In genomic region chr16:28822520-28823290, GRCh38 we compare ENCODE assay signal across 8 cellular contexts. TPM values are rescaled to one million over a fixed set of nuclear protein-coding genes. Genes with fewer than 3 reads are reported as not detected.
DNase-seq lines count a peak whose midpoint lies in the region; ATAC-seq, FAIRE-seq and TF ChIP-seq lines count a peak whose summit lies in the region.

TSS of gene ATXN2L (plus strand) at chr16:28822999. CDS start at chr16:28823260, 261 bp downstream.

- H3K14ac ChIP-seq in H1 (ENCODE audit: insufficient read length) (peak within 1 kb of the TSS; percentile 13), mesenchymal stem cell (ENCODE audit: low read length in 2 of 2) (peak within 1 kb of the TSS; percentile 96 to 99)

- no peak within 1 kb of the TSS for H2BK15ac ChIP-seq in H1 (ENCODE audit: low read length)
- peak within 1 kb of the TSS; percentile 97 for H2BK15ac ChIP-seq in mesenchymal stem cell (ENCODE audit: low read depth, poor library complexity, severe bottlenecking)

- H3K79me2 ChIP-seq in H1 (ENCODE audit: control insufficient read depth in 1 of 2, insufficient read depth in 2 of 2, low read length in 2 of 2): peaks cover 10 to 34% of the 10 kb centered on the region in 2 experiments

- ATAC-seq in CD4-positive, alpha-beta T cell (ENCODE audit: poor library complexity): peak; percentile 54
- ATAC-seq in GM19467 (IDR thresholded peaks at IDR 0.05; ENCODE audit: unreplicated experiment): peak; percentile 41

- peak; percentile 87 to 92 (median 91) for DNase-seq in CD4-positive, alpha-beta T cell
- DNase-seq in HS-5 (ENCODE audit: low read depth): peak; percentile 81
- peak; percentile 87 to 96 for DNase-seq in NOMO-1 (lab: John Stamatoyannopoulos, UW; ENCODE audit: unreplicated experiment in 2 of 2)
- peak; percentile 90 to 95 (median 94) for DNase-seq in activated CD8-positive, alpha-beta memory T cell treated with anti-CD3 and anti-CD28 coated beads for 48 hours (ENCODE audit: low read depth in 2 of 3, low spot score in 2 of 3)
- peak; percentile 70 to 87 for DNase-seq in H1 (ENCODE audit: low read depth in 1 of 2, low spot score in 2 of 2)
- DNase-seq in mesenchymal stem cell: peak; percentile 96
- DNase-seq in stimulated activated CD8-positive, alpha-beta memory T cell treated with anti-CD3 and anti-CD28 coated beads, Interleukin-12 subunit alpha, Interleukin-12 subunit beta, amount 100 ng/mL, for 24 hours (ENCODE audit: extremely low read depth): peak; percentile 83

- H2BK120ac ChIP-seq in H1 (replicated peaks; ENCODE audit: low read depth, low read length) (no peak within 1 kb of the TSS), mesenchymal stem cell (ENCODE audit: low read depth, low read length) (peak within 1 kb of the TSS; percentile 99)

- peaks cover 0 to 3% (median under 1%) of the 10 kb centered on the region in 4 experiments; a peak in 3 of 7 replicates for H3K4me1 ChIP-seq in H1 (replicated peaks in 1 of 4; ENCODE audit: control insufficient read depth in 3 of 4, insufficient read depth in 4 of 4, low read length in 3 of 4)
- H3K4me1 ChIP-seq in mesenchymal stem cell (ENCODE audit: control insufficient read depth, insufficient read depth, low read depth, low read length): peaks cover 6% of the 10 kb centered on the region

- intact Hi-C loops in CD4-positive, alpha-beta T cell (cut with DNase I, micrococcal nuclease): loop anchor here in 1 of 2 experiments (1.0 to 10.0 kb wide), 3 partner anchors 41 to 1172 kb away; partner anchors contain the start of genes HIRIP3, INO80E, RABEP2 and SH2B1

- no peaks in the 10 kb centered on the region for H3K9me3 ChIP-seq in CD4-positive, alpha-beta T cell (ENCODE audit: control insufficient read depth, low read length)
- no peaks in the 10 kb centered on the region for H3K9me3 ChIP-seq in H1 (ENCODE audit: insufficient read depth in 2 of 2, low read depth in 1 of 2, low read length in 1 of 2)
- no peaks in the 10 kb centered on the region for H3K9me3 ChIP-seq in mesenchymal stem cell (ENCODE audit: control insufficient read depth, low read length)

- H3K56ac ChIP-seq in H1 (replicated peaks; ENCODE audit: insufficient read length, low read depth, low read length): peak within 1 kb of the TSS; percentile 79

- peak within 1 kb of the TSS; percentile 95 for H3K27ac ChIP-seq in CD4-positive, alpha-beta T cell (ENCODE audit: low read depth, low read length)
- H3K27ac ChIP-seq in H1 (ENCODE audit: low read depth, low read length) (peak within 1 kb of the TSS; percentile 88), mesenchymal stem cell (ENCODE audit: low read length, poor library complexity, severe bottlenecking) (peak within 1 kb of the TSS; percentile 99)

- no peaks in the 10 kb centered on the region for H3K9me3 Mint-ChIP-seq in CD4-positive, alpha-beta T cell

- H3K23ac ChIP-seq in H1 (ENCODE audit: insufficient read length) (no peak within 1 kb of the TSS), mesenchymal stem cell (ENCODE audit: low read length in 2 of 2) (peak within 1 kb of the TSS in 1 of 2 experiments; percentile 97)

- peak within 1 kb of the TSS; percentile 86 for H4K5ac ChIP-seq in H1 (ENCODE audit: insufficient read length, low read depth, low read length)

- H3K4ac ChIP-seq in H1 (replicated peaks; ENCODE audit: insufficient read length, low read depth, low read length) (peak within 1 kb of the TSS; percentile 87), mesenchymal stem cell (ENCODE audit: low read depth in 1 of 2, low read length in 2 of 2) (peak within 1 kb of the TSS; percentile 88 to 100)

- H3K9ac ChIP-seq in H1 (replicated peaks in 1 of 4; ENCODE audit: extremely low read depth in 1 of 4, low read depth in 3 of 4, low read length in 3 of 4) (peak within 1 kb of the TSS; percentile 87 to 99 (median 88)), mesenchymal stem cell (ENCODE audit: low read length) (peak within 1 kb of the TSS; percentile 96)

- H2AFZ ChIP-seq in H1 (ENCODE audit: low read length) (peak within 1 kb of the TSS; percentile 6; the same call in 1 of the 2 replicates), mesenchymal stem cell (ENCODE audit: low read depth, low read length) (peak within 1 kb of the TSS; percentile 89)

- H3K4me3 ChIP-seq in H1 (ENCODE audit: extremely low read depth in 1 of 4, insufficient read depth in 2 of 4, low read depth in 3 of 4, low read length in 4 of 4) (peak within 1 kb of the TSS; percentile 88 to 97 (median 92)), mesenchymal stem cell (ENCODE audit: insufficient read depth in 1 of 2, low read depth in 1 of 2, low read length in 2 of 2) (peak within 1 kb of the TSS; percentile 88 to 95)

- no peak within 1 kb of the TSS for H2BK20ac ChIP-seq in H1 (ENCODE audit: low read length)

- H3K27me3 Mint-ChIP-seq in CD4-positive, alpha-beta T cell: no peaks in the 10 kb centered on the region

- H2BK5ac ChIP-seq in H1 (ENCODE audit: low read depth, low read length): peak within 1 kb of the TSS; percentile 81
- H2BK5ac ChIP-seq in mesenchymal stem cell (ENCODE audit: low read depth, low read length, poor library complexity, severe bottlenecking): peak within 1 kb of the TSS; percentile 86

- H3K27me3 ChIP-seq in CD4-positive, alpha-beta T cell (ENCODE audit: control insufficient read depth, insufficient read depth, low read length): no peaks in the 10 kb centered on the region
- H3K27me3 ChIP-seq in H1 (replicated peaks in 1 of 4; ENCODE audit: control insufficient read depth in 3 of 4, extremely low read depth in 1 of 4, insufficient read depth in 3 of 4, low read length in 3 of 4): no peaks in the 10 kb centered on the region
- H3K27me3 ChIP-seq in mesenchymal stem cell (ENCODE audit: control insufficient read depth in 1 of 2, insufficient read depth in 1 of 2, low read length in 2 of 2): no peaks in the 10 kb centered on the region

- H4K8ac ChIP-seq in H1 (ENCODE audit: extremely low read depth, insufficient read depth, low read length) (peak within 1 kb of the TSS; percentile 97), mesenchymal stem cell (ENCODE audit: low read length) (peak within 1 kb of the TSS; percentile 93)

- no peak for TF ChIP-seq RAD21 in H1 (IDR thresholded peaks at IDR 0.05 in 1 of 2, conservative IDR thresholded peaks at IDR 0.05 in 1 of 2; ENCODE audit: low read depth in 2 of 2, low read length in 2 of 2)

- H3K36me3 Mint-ChIP-seq in CD4-positive, alpha-beta T cell (ENCODE audit: low read depth): peaks cover 45% of the 10 kb centered on the region

- H2AK5ac ChIP-seq in H1 (ENCODE audit: low read depth, low read length) (no peak within 1 kb of the TSS), mesenchymal stem cell (ENCODE audit: low read length, severe bottlenecking) (no peak within 1 kb of the TSS)

- peak within 1 kb of the TSS; percentile 99 for H3K27ac Mint-ChIP-seq in CD4-positive, alpha-beta T cell

- CTCF ChIA-PET in CD4-positive, alpha-beta T cell (lab: Charles Lee): interaction anchor here (2.4 kb wide), 1 partner anchor 24 kb away, joined by 6 read pairs; no protein-coding TSS in a partner anchor
- CTCF ChIA-PET in H1 (lab: Charles Lee; ENCODE audit: partially characterized antibody): interaction anchor here (0.9 kb wide), 1 partner anchor 20 kb away, joined by 3 read pairs; no protein-coding TSS in a partner anchor

- peaks cover 0 to 8% of the 10 kb centered on the region in 2 experiments for H4K20me1 ChIP-seq in H1 (replicated peaks in 1 of 2; ENCODE audit: control insufficient read depth in 1 of 2, insufficient read depth in 2 of 2, low read length in 2 of 2)

- H3K79me1 ChIP-seq in H1 (ENCODE audit: low read depth, low read length) (no peaks in the 10 kb centered on the region; the same call in 1 of the 2 replicates), mesenchymal stem cell (replicated peaks; ENCODE audit: low read length, poor library complexity, severe bottlenecking) (peaks cover 14% of the 10 kb centered on the region)

- H3K18ac ChIP-seq in H1 (ENCODE audit: extremely low read depth, low read length) (peak within 1 kb of the TSS; percentile 95), mesenchymal stem cell (ENCODE audit: low read depth in 1 of 2, low read length in 2 of 2) (peak within 1 kb of the TSS; percentile 98 to 99)

- FAIRE-seq in H1 (lab: Jason Lieb, UNC): no peak

- POLR2A ChIA-PET in CD4-positive, alpha-beta T cell (lab: Charles Lee): interaction anchor here (0.6 to 4.4 kb wide), 27 partner anchors 8 to 1243 kb away, joined by 3 to 85 read pairs (median 5); partner anchors contain the start of genes ALDOA, APOBR, NFATC2IP and RABEP2
- POLR2A ChIA-PET in H1 (lab: Charles Lee; ENCODE audit: partially characterized antibody): interaction anchor here (0.6 to 23.3 kb wide), 21 partner anchors 10 to 1025 kb away, joined by 3 to 756 read pairs (median 5); partner anchors contain the start of genes ATP2A1, NFATC2IP, SH2B1 and SPNS1

- no peak for TF ChIP-seq CTCF in CD4-positive, alpha-beta T cell (IDR thresholded peaks at IDR 0.05)
- no peak for TF ChIP-seq CTCF in H1 (IDR thresholded peaks at IDR 0.05; ENCODE audit: control extremely low read depth in 1 of 3, insufficient read depth in 1 of 3, low read depth in 1 of 3, low read length in 3 of 3)

- H2BK12ac ChIP-seq in H1 (ENCODE audit: low read depth, low read length) (no peak within 1 kb of the TSS), mesenchymal stem cell (ENCODE audit: low read length in 2 of 2) (peak within 1 kb of the TSS in 1 of 2 experiments; percentile 29)

- TF ChIP-seq POLR2A in H1 (IDR thresholded peaks at IDR 0.05; ENCODE audit: control extremely low read depth in 1 of 2, low read depth in 2 of 2, low read length in 2 of 2): peak; percentile 92 to 94

- H3K36me3 ChIP-seq in H1 (ENCODE audit: control insufficient read depth in 2 of 4, insufficient read depth in 4 of 4, low read length in 3 of 4) (peaks cover 17 to 26% (median 25%) of the 10 kb centered on the region in 4 experiments), mesenchymal stem cell (ENCODE audit: control insufficient read depth in 1 of 2, insufficient read depth in 2 of 2, low read depth in 1 of 2, low read length in 2 of 2) (peaks cover 29 to 39% of the 10 kb centered on the region in 2 experiments)

- peak within 1 kb of the TSS; percentile 86 for H4K91ac ChIP-seq in H1 (replicated peaks; ENCODE audit: insufficient read length, low read length)
- peak within 1 kb of the TSS; percentile 97 for H4K91ac ChIP-seq in mesenchymal stem cell (ENCODE audit: low read length)

- H3K4me1 Mint-ChIP-seq in CD4-positive, alpha-beta T cell (ENCODE audit: low read depth): peaks cover 45% of the 10 kb centered on the region

- peak in 1 of 2 experiments; percentile 12; a peak in 1 of 3 replicates for TF ChIP-seq EP300 in H1 (IDR thresholded peaks at IDR 0.05; ENCODE audit: borderline replicate concordance in 1 of 2, low read depth in 2 of 2, low read length in 2 of 2)

- peak within 1 kb of the TSS; percentile 72 to 78 for H3K4me2 ChIP-seq in H1 (ENCODE audit: insufficient read depth in 1 of 2, low read depth in 2 of 2, low read length in 2 of 2)
- peak within 1 kb of the TSS; percentile 77 for H3K4me2 ChIP-seq in mesenchymal stem cell (ENCODE audit: low read length, poor library complexity, severe bottlenecking)

- H3K23me2 ChIP-seq in H1 (ENCODE audit: low read depth, low read length): peaks cover 12% of the 10 kb centered on the region

- peak within 1 kb of the TSS; percentile 100 for H3K4me3 Mint-ChIP-seq in CD4-positive, alpha-beta T cell

- 4% methylated on average over 24 of the region's 91 CpGs; no CpG with 5 or more reads in 1 of the 2 experiments for WGBS in H1 (ENCODE audit: extremely low coverage in 1 of 2, insufficient coverage in 1 of 2, insufficient read length in 1 of 2, insufficient replicate concordance in 2 of 2, low coverage in 1 of 2, low lambda C conversion rate in 2 of 2, missing lambda C conversion rate in 1 of 2), 2 experiments
- WGBS in mesenchymal stem cell: under 1% methylated on average over 73 of the region's 91 CpGs

RNA-seq across cellular contexts. Expression of gene ATXN2L, which starts in this region (rescaled TPM):
- 100 to 1,000 TPM; 292 to 304 TPM for total RNA-seq in CD4-positive, alpha-beta T cell
- total RNA-seq in H1 (2021; fragmentation: NEBNext Ultra II Directional; extraction: Animal tissue kit (Norgen Biotek cat#: 25700)): 218 and 227 TPM in 2 replicates
- 79.1 and 131 TPM in 2 replicates for polyA plus RNA-seq in H1 (2011; rRNA removed)
- 54.4 TPM for polyA plus RNA-seq in H1 (2011; cell fraction: cytosol; rRNA removed)
- 450 TPM for polyA plus RNA-seq in H1 (2011; cell fraction: nucleus; rRNA removed)
- 151 to 202 TPM (median 191 TPM) in 4 replicates for polyA plus RNA-seq in H1 (2012, experiment 1 of 2)
- polyA plus RNA-seq in H1 (2012, experiment 2 of 2): 158 TPM
- polyA plus RNA-seq in H1 (2013, experiment 1 of 2): 187 TPM
- polyA plus RNA-seq in H1 (2013, experiment 2 of 2): 171 TPM
- polyA minus RNA-seq in H1 (2011; rRNA and poly(A)+ RNA removed): 36.2 and 40.2 TPM in 2 replicates
- polyA minus RNA-seq in H1 (2011; cell fraction: cytosol; rRNA and poly(A)+ RNA removed): 106 TPM
- 121 TPM for polyA minus RNA-seq in H1 (2011; cell fraction: nucleus; rRNA and poly(A)+ RNA removed)
- polyA plus RNA-seq in mesenchymal stem cell (2013, experiment 1 of 2): 139 TPM
- 131 TPM for polyA plus RNA-seq in mesenchymal stem cell (2013, experiment 2 of 2)

Comparison
In these comparisons a context has a peak if more than half of its experiments do, and no peak if none do; other contexts are left out.
1. Peak in every context shown above with its lines: DNase-seq, ATAC-seq, H3K4me3 ChIP-seq and H3K27ac ChIP-seq.